ENCODE assay signal across 13 cellular contexts in the genomic region with DNA sequence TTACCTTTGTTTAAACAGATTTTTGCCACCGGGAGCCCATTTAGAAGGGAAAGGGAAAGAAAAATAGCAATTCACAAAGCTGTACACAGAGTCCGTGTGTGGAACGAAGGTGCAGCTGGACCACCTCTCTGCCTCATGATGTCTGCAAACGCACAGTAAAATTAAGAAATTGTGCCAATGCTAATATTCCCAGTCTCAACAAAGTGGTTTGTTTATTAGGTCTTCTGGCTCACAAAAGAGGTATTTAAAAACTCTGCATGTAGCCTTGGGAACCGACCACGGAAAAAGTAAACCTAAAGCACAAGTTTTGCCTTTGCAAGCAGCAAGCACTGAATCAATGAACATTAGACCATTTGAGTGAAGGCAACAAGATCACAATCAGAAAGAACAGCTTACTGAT. TPM values are rescaled to one million over a fixed set of nuclear protein-coding genes. Genes with fewer than 3 reads are reported as not detected.
DNase-seq lines count a peak whose midpoint lies in the region; ATAC-seq and TF ChIP-seq lines count a peak whose summit lies in the region.
"Had no signal": no experiment of that assay in that cellular context is flagged by ENCODE, and none has a peak within 500 bp of the region (broad histone marks: within the 10 kb centered on the region; RNA-seq: fewer than 3 reads in every experiment).

No MANE protein-coding gene starts in this region.

- H3K9me2 ChIP-seq in GM23338 (ENCODE audit: insufficient read depth) = peaks cover 15% of the 10 kb centered on the region; the same call in 1 of the 2 replicates
- H3K9me2 ChIP-seq in OCI-LY7 (ENCODE audit: insufficient read depth, low read length) = no peaks in the 10 kb centered on the region

- H3K4me3 ChIP-seq in GM23338 (no peak overlapping the region), adrenal gland (no peak overlapping the region), fibroblast of lung (replicated peaks in 1 of 4; ENCODE audit: control extremely low read depth in 1 of 4, insufficient read depth in 1 of 4, low read depth in 3 of 4, low read length in 4 of 4) (no peak overlapping the region), OCI-LY7 (ENCODE audit: low read depth, low read length, poor library complexity, severe bottlenecking) (no peak overlapping the region), lower lobe of right lung (no peak overlapping the region)

- ATAC-seq in GM23338 = no peak
- ATAC-seq in lower lobe of right lung = no peak
- ATAC-seq in GM18867 (IDR thresholded peaks at IDR 0.05; ENCODE audit: unreplicated experiment) = no peak

- H3K27me3 ChIP-seq in GM23338 (ENCODE audit: insufficient read depth) (no peaks in the 10 kb centered on the region), adrenal gland (no peaks in the 10 kb centered on the region), fibroblast of lung (ENCODE audit: control insufficient read depth, insufficient read depth, low read length) (no peaks in the 10 kb centered on the region), lower lobe of right lung (ENCODE audit: low read depth) (no peaks in the 10 kb centered on the region)

- 54 to 72% (median 65%) methylated on average over 6 of the region's 6 CpGs for WGBS in adrenal gland, 4 donors

- DNase-seq in GM23338 (ENCODE audit: low spot score) (no peak), adrenal gland (no peak), fibroblast of lung (ENCODE audit: low read depth in 2 of 2) (peak; percentile 90 to 92), renal cortical epithelial cell (ENCODE audit: low read depth) (peak; percentile 68), NCI-H774 (lab: John Stamatoyannopoulos, UW) (no peak), OCI-LY7 (ENCODE audit: low spot score) (no peak), lower lobe of right lung (no peak)
- DNase-seq: activated CD4-positive, CD25-positive, alpha-beta regulatory T cell; mammary epithelial cell; MM.1S; stimulated activated CD4-positive, alpha-beta T cell treated with anti-CD3 and anti-CD28 coated beads, Interleukin-1b, Interleukin-23, amount 100 ng/mL, for 48 hours had no signal

- H3F3A ChIP-seq in GM23338 (replicated peaks; ENCODE audit: low read depth) = no peaks in the 10 kb centered on the region

- no peaks in the 10 kb centered on the region; the same call in 1 of the 2 replicates for H4K20me1 ChIP-seq in GM23338 (replicated peaks; ENCODE audit: insufficient read depth)
- no peaks in the 10 kb centered on the region for H4K20me1 ChIP-seq in fibroblast of lung (ENCODE audit: control insufficient read depth, extremely low read depth, insufficient read depth, low read length)
- no peaks in the 10 kb centered on the region; the same call in 1 of the 2 replicates for H4K20me1 ChIP-seq in OCI-LY7 (ENCODE audit: insufficient read depth, low read length)

- no peak overlapping the region for H3K9ac ChIP-seq in fibroblast of lung (ENCODE audit: insufficient read depth, low read length)

- H3K9me3 ChIP-seq in adrenal gland (replicated peaks in 1 of 3) (no peaks in the 10 kb centered on the region), fibroblast of lung (ENCODE audit: control insufficient read depth, insufficient read depth, low read depth, low read length) (no peaks in the 10 kb centered on the region), OCI-LY7 (ENCODE audit: low read length) (no peaks in the 10 kb centered on the region), lower lobe of right lung (no peaks in the 10 kb centered on the region)

- no TSS peak for BruUV-seq in OCI-LY7 (replicated peaks; lab: Mats Ljungman, UMichigan)

- H3K36me3 ChIP-seq in GM23338 (ENCODE audit: insufficient read depth) = no peaks in the 10 kb centered on the region
- H3K36me3 ChIP-seq in adrenal gland (replicated peaks in 1 of 2) = no peaks in the 10 kb centered on the region
- H3K36me3 ChIP-seq in fibroblast of lung (ENCODE audit: control insufficient read depth, insufficient read depth, low read length) = peaks cover 2% of the 10 kb centered on the region
- no peaks in the 10 kb centered on the region for H3K36me3 ChIP-seq in OCI-LY7 (ENCODE audit: insufficient read depth, low read length)
- no peaks in the 10 kb centered on the region for H3K36me3 ChIP-seq in lower lobe of right lung

- H3K27ac Mint-ChIP-seq in GM23338 = no peak overlapping the region; the same call in 1 of the 2 replicates
- H3K27ac Mint-ChIP-seq: B cell had no signal

- no peaks in the 10 kb centered on the region for H3K9me3 Mint-ChIP-seq in GM23338

- no peak for TF ChIP-seq POLR2A in adrenal gland (IDR thresholded peaks at IDR 0.05)

- TF ChIP-seq CTCF in GM23338 (conservative IDR thresholded peaks at IDR 0.05; ENCODE audit: low read depth in 2 of 2) (no peak), adrenal gland (IDR thresholded peaks at IDR 0.05) (no peak), fibroblast of lung (conservative IDR thresholded peaks at IDR 0.05 in 1 of 2, IDR thresholded peaks at IDR 0.05 in 1 of 2; ENCODE audit: low read depth in 1 of 2, low read length in 2 of 2) (no peak), OCI-LY7 (conservative IDR thresholded peaks at IDR 0.05; ENCODE audit: low read length) (no peak), lower lobe of right lung (IDR thresholded peaks at IDR 0.05) (no peak)

- H3K36me3 Mint-ChIP-seq in GM23338 (ENCODE audit: low read depth) = no peaks in the 10 kb centered on the region; the same call in 2 of the 3 replicates

- POLR2A ChIA-PET in OCI-LY7 (lab: Charles Lee) = no interaction called here

- peaks cover 35% of the 10 kb centered on the region for H3K4me1 Mint-ChIP-seq in GM23338
- H3K4me1 Mint-ChIP-seq: B cell had no signal

- CTCF ChIA-PET in OCI-LY7 (lab: Charles Lee; ENCODE audit: unreplicated experiment) = no interaction called here

- intact Hi-C loops in adrenal gland (cut with DNase I) (no loop called here), OCI-LY7 (cut with micrococcal nuclease; ENCODE audit: unreplicated experiment) (loop anchor here (1.0 kb wide), 1 partner anchor 28 kb away; no protein-coding TSS in a partner anchor), lower lobe of right lung (cut with DNase I) (no loop called here)

- H2AFZ ChIP-seq in GM23338 (no peak overlapping the region), fibroblast of lung (ENCODE audit: low read length) (no peak overlapping the region), OCI-LY7 (ENCODE audit: low read length) (no peak overlapping the region)

- H3K27me3 Mint-ChIP-seq in GM23338 (ENCODE audit: insufficient read depth, low read depth, poor library complexity) = peaks cover 2% of the 10 kb centered on the region
- H3K27me3 Mint-ChIP-seq: B cell had no signal

- peaks cover 41% of the 10 kb centered on the region for H3K4me1 ChIP-seq in GM23338 (ENCODE audit: insufficient read depth)
- peaks cover 30 to 49% of the 10 kb centered on the region in 2 donors for H3K4me1 ChIP-seq in adrenal gland (replicated peaks in 1 of 2)
- H3K4me1 ChIP-seq in fibroblast of lung (ENCODE audit: control insufficient read depth, extremely low read depth, insufficient read depth, low read length) = peaks cover 10% of the 10 kb centered on the region
- H3K4me1 ChIP-seq in OCI-LY7 (ENCODE audit: insufficient read depth, low read length, poor library complexity, severe bottlenecking) = no peaks in the 10 kb centered on the region
- peaks cover 41% of the 10 kb centered on the region for H3K4me1 ChIP-seq in lower lobe of right lung

- H3K27ac ChIP-seq in GM23338 (ENCODE audit: low read depth) (peak overlapping the region; percentile 57; the same call in 1 of the 2 replicates), adrenal gland (peak overlapping the region in 3 of 5 donors; percentile 6 to 84 (median 80)), fibroblast of lung (ENCODE audit: insufficient read depth, low read length) (peak overlapping the region; percentile 74), OCI-LY7 (ENCODE audit: low read depth, low read length, poor library complexity, severe bottlenecking) (no peak overlapping the region), lower lobe of right lung (no peak overlapping the region)

- no peak overlapping the region for H3K4me3 Mint-ChIP-seq in GM23338
- H3K4me3 Mint-ChIP-seq: B cell had no signal

- H3K79me2 ChIP-seq in GM23338 (replicated peaks; ENCODE audit: insufficient read depth) (peaks cover 83% of the 10 kb centered on the region), fibroblast of lung (ENCODE audit: control insufficient read depth, insufficient read depth, low read length) (peaks cover 64% of the 10 kb centered on the region), OCI-LY7 (ENCODE audit: insufficient read depth, low read depth, low read length) (no peaks in the 10 kb centered on the region)

- H3K4me2 ChIP-seq in GM23338 (peak overlapping the region; percentile 27), fibroblast of lung (ENCODE audit: extremely low read depth, insufficient read depth, low read length) (peak overlapping the region; percentile 56), OCI-LY7 (ENCODE audit: low read length) (no peak overlapping the region)

TF ChIP-seq in GM23338, 12 proteins besides CTCF, POLR2A, EP300 and RAD21 (continues in another document):
- TF ChIP-seq, protein P1, sequence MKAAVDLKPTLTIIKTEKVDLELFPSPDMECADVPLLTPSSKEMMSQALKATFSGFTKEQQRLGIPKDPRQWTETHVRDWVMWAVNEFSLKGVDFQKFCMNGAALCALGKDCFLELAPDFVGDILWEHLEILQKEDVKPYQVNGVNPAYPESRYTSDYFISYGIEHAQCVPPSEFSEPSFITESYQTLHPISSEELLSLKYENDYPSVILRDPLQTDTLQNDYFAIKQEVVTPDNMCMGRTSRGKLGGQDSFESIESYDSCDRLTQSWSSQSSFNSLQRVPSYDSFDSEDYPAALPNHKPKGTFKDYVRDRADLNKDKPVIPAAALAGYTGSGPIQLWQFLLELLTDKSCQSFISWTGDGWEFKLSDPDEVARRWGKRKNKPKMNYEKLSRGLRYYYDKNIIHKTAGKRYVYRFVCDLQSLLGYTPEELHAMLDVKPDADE (IDR thresholded peaks at IDR 0.05) = no peak

RNA-seq across cellular contexts. Expression of gene CREB3L2, which starts 57.7 kb away (rescaled TPM):
- total RNA-seq in GM23338 (2014; rRNA removed; shearing (Covaris generic)) = 27.1 and 29.3 TPM in 2 replicates
- polyA plus RNA-seq in GM23338 (2016; fragmentation: Nextera tagmentation; extraction: Ambion mirVana) = 12.2 and 14.5 TPM in 2 replicates
- 100 to 1,000 TPM in 4 of 8 donors, 10 to 100 TPM in 4; 44.0 to 169 (median 102) TPM for total RNA-seq in adrenal gland
- 10 to 100 TPM; 11.4 to 71.1 (median 13.1) TPM for polyA plus RNA-seq in adrenal gland
- total RNA-seq in fibroblast of lung = 12.6 and 39.3 TPM in 2 replicates
- polyA plus RNA-seq in fibroblast of lung = 57.9 and 63.7 TPM in 2 replicates
- 37.1 and 49.5 TPM in 2 replicates for polyA plus RNA-seq in fibroblast of lung (2012)
- polyA minus RNA-seq in fibroblast of lung (ENCODE audit: low replicate concordance) = 96.9 and 155 TPM in 2 replicates
- total RNA-seq in renal cortical epithelial cell = 17.0 and 30.1 TPM in 2 replicates
- 22.7 and 35.4 TPM in 2 replicates for total RNA-seq in OCI-LY7 (2014; rRNA removed; shearing (Covaris generic))
- total RNA-seq in OCI-LY7 (2022) = 79.0 and 95.7 TPM in 2 replicates
- total RNA-seq in lower lobe of right lung = 48.9 TPM

Comparison
In these comparisons a context has a peak if more than half of its experiments do, and no peak if none do; other contexts are left out.
1. DNase-seq: peak in fibroblast of lung (2 of 2) and renal cortical epithelial cell (single experiment); none in GM23338 (single experiment), adrenal gland (0 of 7), NCI-H774 (single experiment), OCI-LY7 (single experiment) and lower lobe of right lung (single experiment).
2. H3K27ac ChIP-seq: peak in GM23338 (single experiment), adrenal gland (3 of 5) and fibroblast of lung (single experiment); none in OCI-LY7 (single experiment) and lower lobe of right lung (single experiment).